8 cellular contexts compared by ENCODE assay signal in genomic region chr10:132308588-132309451, GRCh38. TPM values are rescaled to one million over a fixed set of nuclear protein-coding genes. Genes with fewer than 3 reads are reported as not detected.
A peak's percentile ranks its signal among the peaks of the same experiment; 100 is the strongest.
DNase-seq lines count a peak whose midpoint lies in the region; ATAC-seq and TF ChIP-seq lines count a peak whose summit lies in the region.

No MANE protein-coding gene starts in this region.

- peaks cover 0 to 1% (median 0%) of the 10 kb centered on the region in 12 donors for H3K9me3 ChIP-seq in heart left ventricle

- H3K36me3 ChIP-seq in heart left ventricle: no peaks in the 10 kb centered on the region

- no peaks in the 10 kb centered on the region for H3K27me3 ChIP-seq in heart left ventricle

- peak; percentile 3 for ATAC-seq in GM19452 (IDR thresholded peaks at IDR 0.05; ENCODE audit: unreplicated experiment)
- peak in 2 of 4 donors; percentile 2 to 17 for ATAC-seq in heart left ventricle
- ATAC-seq in sciatic nerve: peak; percentile 3
- no peak for ATAC-seq in HG03025 (IDR thresholded peaks at IDR 0.05; ENCODE audit: low FRiP score, unreplicated experiment)
- ATAC-seq in HG03378 (IDR thresholded peaks at IDR 0.05; ENCODE audit: unreplicated experiment): no peak
- ATAC-seq in HG02759 (IDR thresholded peaks at IDR 0.05; ENCODE audit: unreplicated experiment): no peak

- DNase-seq in activated CD4-positive, alpha-beta memory T cell treated with anti-CD3 and anti-CD28 coated beads for 36 hours: peak; percentile 19
- peak in 2 of 5 donors; percentile 20 to 47 for DNase-seq in heart left ventricle
- peak; percentile 72 for DNase-seq in sciatic nerve (ENCODE audit: low spot score)
- no peak for DNase-seq in hippocampal formation (lab: John Stamatoyannopoulos, UW)

- intact Hi-C loops in activated CD4-positive, alpha-beta memory T cell treated with anti-CD3 and anti-CD28 coated beads for 36 hours (cut with micrococcal nuclease): loop anchor here (1.0 to 5.0 kb wide), 5 partner anchors 11 to 228 kb away; partner anchors contain the start of gene INPP5A
- intact Hi-C loops in heart left ventricle (cut with DNase I): loop anchor here in 4 of 10 donors (1.0 to 5.0 kb wide), 5 partner anchors 20 to 87 kb away; partner anchors contain the start of gene LRRC27 (in 2 of the 4)
- intact Hi-C loops in sciatic nerve (cut with DNase I): no loop called here

- 20 to 27% (median 22%) methylated on average over 23 to 60 of the region's 60 CpGs for WGBS in heart left ventricle, 4 donors

- POLR2A ChIA-PET in activated CD4-positive, alpha-beta memory T cell treated with anti-CD3 and anti-CD28 coated beads for 36 hours (lab: Charles Lee): no interaction called here

- CTCF ChIA-PET in activated CD4-positive, alpha-beta memory T cell treated with anti-CD3 and anti-CD28 coated beads for 36 hours (lab: Charles Lee): no interaction called here

- peak overlapping the region; percentile 61 for H3K4me3 Mint-ChIP-seq in activated CD4-positive, alpha-beta memory T cell treated with anti-CD3 and anti-CD28 coated beads for 36 hours

- TF ChIP-seq CTCF in heart left ventricle (IDR thresholded peaks at IDR 0.05): no peak

- H3K36me3 Mint-ChIP-seq in activated CD4-positive, alpha-beta memory T cell treated with anti-CD3 and anti-CD28 coated beads for 36 hours: no peaks in the 10 kb centered on the region

- peaks cover 0 to 24% (median 15%) of the 10 kb centered on the region in 12 donors for H3K4me1 ChIP-seq in heart left ventricle

- H3K27ac Mint-ChIP-seq in activated CD4-positive, alpha-beta memory T cell treated with anti-CD3 and anti-CD28 coated beads for 36 hours: no peak overlapping the region

- peaks cover 3% of the 10 kb centered on the region for H3K27me3 Mint-ChIP-seq in activated CD4-positive, alpha-beta memory T cell treated with anti-CD3 and anti-CD28 coated beads for 36 hours

- no peaks in the 10 kb centered on the region for H3K9me3 Mint-ChIP-seq in activated CD4-positive, alpha-beta memory T cell treated with anti-CD3 and anti-CD28 coated beads for 36 hours

- no peak for TF ChIP-seq POLR2A in heart left ventricle (IDR thresholded peaks at IDR 0.05)

- H3K27ac ChIP-seq in heart left ventricle: peak overlapping the region in 10 of 12 donors; percentile 52 to 86 (median 73)

- peak overlapping the region; percentile 53 to 98 (median 87) for H3K4me3 ChIP-seq in heart left ventricle

- peaks cover 11% of the 10 kb centered on the region for H3K4me1 Mint-ChIP-seq in activated CD4-positive, alpha-beta memory T cell treated with anti-CD3 and anti-CD28 coated beads for 36 hours (ENCODE audit: low read depth)

RNA-seq across cellular contexts. Expression of gene STK32C, which starts 1.1 kb away (rescaled TPM):
- 10 to 100 TPM; 14.8 to 16.1 TPM for total RNA-seq in activated CD4-positive, alpha-beta memory T cell treated with anti-CD3 and anti-CD28 coated beads for 36 hours
- total RNA-seq in heart left ventricle: 1 to 10 TPM; 3.8 to 9.8 (median 6.2) TPM
- polyA plus RNA-seq in heart left ventricle: 1 to 10 TPM; 4.7 to 8.2 TPM
- 11.1 TPM for total RNA-seq in sciatic nerve

RNA-seq across cellular contexts. Expression of gene LRRC27, which starts 23.2 kb away (rescaled TPM):
- 1 to 10 TPM; 2.5 to 2.8 TPM for total RNA-seq in activated CD4-positive, alpha-beta memory T cell treated with anti-CD3 and anti-CD28 coated beads for 36 hours
- total RNA-seq in heart left ventricle (1 to 10 TPM; 2.6 to 8.9 (median 5.0) TPM), sciatic nerve (12.4 TPM)
- polyA plus RNA-seq in heart left ventricle: 1 to 10 TPM; 5.1 to 7.6 TPM

Comparison
In these comparisons a context has a peak if more than half of its experiments do, and no peak if none do; other contexts are left out.
1. ATAC-seq: peak in GM19452 (single experiment) and sciatic nerve (single experiment); none in HG03025 (single experiment), HG03378 (single experiment) and HG02759 (single experiment).
2. DNase-seq: peak in activated CD4-positive, alpha-beta memory T cell treated with anti-CD3 and anti-CD28 coated beads for 36 hours (single experiment) and sciatic nerve (single experiment); none in hippocampal formation (0 of 2).